In genomic region chr9:76419782-76420380, GRCh38 we compare ENCODE assay signal across 8 cellular contexts. TPM values are rescaled to one million over a fixed set of nuclear protein-coding genes. Genes with fewer than 3 reads are reported as not detected.
A peak's percentile ranks its signal among the peaks of the same experiment; 100 is the strongest.
DNase-seq lines count a peak whose midpoint lies in the region; ATAC-seq and TF ChIP-seq lines count a peak whose summit lies in the region.

No MANE protein-coding gene starts in this region.

- H3K9me3 ChIP-seq in left ventricle myocardium inferior (replicated peaks) (no peaks in the 10 kb centered on the region), OCI-LY3 (ENCODE audit: insufficient read depth, low read length) (no peaks in the 10 kb centered on the region), MG63 (no peaks in the 10 kb centered on the region)

- no peak overlapping the region for H3K27ac ChIP-seq in left ventricle myocardium inferior (replicated peaks)
- no peak overlapping the region for H3K27ac ChIP-seq in OCI-LY3 (ENCODE audit: low read length)

- TF ChIP-seq CTCF in left ventricle myocardium inferior (IDR thresholded peaks at IDR 0.05; ENCODE audit: borderline replicate concordance): peak; percentile 57
- TF ChIP-seq CTCF in OCI-LY3 (IDR thresholded peaks at IDR 0.05; ENCODE audit: low read depth, low read length): peak; percentile 74
- TF ChIP-seq CTCF in foreskin fibroblast (IDR thresholded peaks at IDR 0.05; ENCODE audit: low read depth, low read length): peak; percentile 64

- peaks cover 0 to 1% of the 10 kb centered on the region in 2 donors for H3K9me3 Mint-ChIP-seq in stimulated activated naive CD8-positive, alpha-beta T cell treated with anti-CD3 and anti-CD28 coated beads, Interleukin-15, amount 100 ng/mL, for 72 hours

- H3K9ac ChIP-seq in OCI-LY3 (ENCODE audit: low read length): no peak overlapping the region

- H3K4me1 ChIP-seq in left ventricle myocardium inferior (no peaks in the 10 kb centered on the region), OCI-LY3 (ENCODE audit: low read length) (peaks cover 2% of the 10 kb centered on the region; the same call in 1 of the 2 replicates)

- H3K79me2 ChIP-seq in OCI-LY3 (ENCODE audit: low read length): no peaks in the 10 kb centered on the region

- peaks cover 39% of the 10 kb centered on the region for H3K4me1 Mint-ChIP-seq in stimulated activated naive CD8-positive, alpha-beta T cell treated with anti-CD3 and anti-CD28 coated beads, Interleukin-15, amount 100 ng/mL, for 72 hours

- H4K20me1 ChIP-seq in OCI-LY3 (ENCODE audit: insufficient read depth, low read length): no peaks in the 10 kb centered on the region

- peaks cover 6% of the 10 kb centered on the region for H3K27me3 Mint-ChIP-seq in stimulated activated naive CD8-positive, alpha-beta T cell treated with anti-CD3 and anti-CD28 coated beads, Interleukin-15, amount 100 ng/mL, for 72 hours

- H3K36me3 ChIP-seq in left ventricle myocardium inferior: no peaks in the 10 kb centered on the region
- H3K36me3 ChIP-seq in OCI-LY3 (replicated peaks; ENCODE audit: low read depth, low read length): no peaks in the 10 kb centered on the region
- H3K36me3 ChIP-seq in MG63: no peaks in the 10 kb centered on the region

- no peak overlapping the region for H3K4me3 Mint-ChIP-seq in stimulated activated naive CD8-positive, alpha-beta T cell treated with anti-CD3 and anti-CD28 coated beads, Interleukin-15, amount 100 ng/mL, for 72 hours

- ATAC-seq in Right ventricle myocardium superior (ENCODE audit: poor library complexity): no peak
- no peak for ATAC-seq in stimulated activated naive CD8-positive, alpha-beta T cell treated with anti-CD3 and anti-CD28 coated beads, Interleukin-15, amount 100 ng/mL, for 72 hours

- DNase-seq in left ventricle myocardium inferior: no peak
- no peak for DNase-seq in Right ventricle myocardium superior
- peak in 1 of 2 donors; percentile 35 for DNase-seq in foreskin fibroblast
- DNase-seq in stimulated activated naive CD8-positive, alpha-beta T cell treated with anti-CD3 and anti-CD28 coated beads, Interleukin-15, amount 100 ng/mL, for 72 hours: no peak
- no peak for DNase-seq in MG63
- no peak for DNase-seq in NCI-H526 treated with DMSO at 0.1 percent for 48 hours (lab: John Stamatoyannopoulos, UW)
- DNase-seq in central memory CD4-positive, alpha-beta T cell: no peak

- H3K4me3 ChIP-seq in left ventricle myocardium inferior (no peak overlapping the region), OCI-LY3 (ENCODE audit: low read length) (no peak overlapping the region), foreskin fibroblast (ENCODE audit: low read depth in 1 of 2, low read length in 2 of 2) (no peak overlapping the region), MG63 (no peak overlapping the region)

- H3K27me3 ChIP-seq in left ventricle myocardium inferior (ENCODE audit: low read depth) (no peaks in the 10 kb centered on the region), OCI-LY3 (ENCODE audit: low read depth, low read length) (no peaks in the 10 kb centered on the region), MG63 (no peaks in the 10 kb centered on the region)

- peak overlapping the region; percentile 23; the same call in 1 of the 2 replicates for H2AFZ ChIP-seq in OCI-LY3 (ENCODE audit: low read depth, low read length)

- H3K27ac Mint-ChIP-seq in stimulated activated naive CD8-positive, alpha-beta T cell treated with anti-CD3 and anti-CD28 coated beads, Interleukin-15, amount 100 ng/mL, for 72 hours: no peak overlapping the region

- intact Hi-C loops in left ventricle myocardium inferior (cut with micrococcal nuclease) (no loop called here), Right ventricle myocardium superior (cut with DNase I) (no loop called here)

- H3K4me2 ChIP-seq in OCI-LY3 (ENCODE audit: low read length): 0 out of 2 replicates have a peak overlapping the region, but pooled peaks have one; percentile 32

RNA-seq across cellular contexts. Expression of gene RFK, which starts 25.7 kb away (rescaled TPM):
- total RNA-seq in left ventricle myocardium inferior (24.0 TPM), Right ventricle myocardium superior (24.4 TPM)
- total RNA-seq in MG63 (2014; rRNA removed; shearing (Covaris generic); ENCODE audit: low replicate concordance): 45.1 and 46.6 TPM in 2 replicates

RNA-seq across cellular contexts. Expression of gene GCNT1, which starts 39.1 kb away (rescaled TPM):
- total RNA-seq in left ventricle myocardium inferior (1.3 TPM), Right ventricle myocardium superior (3.0 TPM)
- total RNA-seq in MG63 (2014; rRNA removed; shearing (Covaris generic); ENCODE audit: low replicate concordance): 4.8 and 23.9 TPM in 2 replicates
